8 cellular contexts compared by ENCODE assay signal in the genomic region with DNA sequence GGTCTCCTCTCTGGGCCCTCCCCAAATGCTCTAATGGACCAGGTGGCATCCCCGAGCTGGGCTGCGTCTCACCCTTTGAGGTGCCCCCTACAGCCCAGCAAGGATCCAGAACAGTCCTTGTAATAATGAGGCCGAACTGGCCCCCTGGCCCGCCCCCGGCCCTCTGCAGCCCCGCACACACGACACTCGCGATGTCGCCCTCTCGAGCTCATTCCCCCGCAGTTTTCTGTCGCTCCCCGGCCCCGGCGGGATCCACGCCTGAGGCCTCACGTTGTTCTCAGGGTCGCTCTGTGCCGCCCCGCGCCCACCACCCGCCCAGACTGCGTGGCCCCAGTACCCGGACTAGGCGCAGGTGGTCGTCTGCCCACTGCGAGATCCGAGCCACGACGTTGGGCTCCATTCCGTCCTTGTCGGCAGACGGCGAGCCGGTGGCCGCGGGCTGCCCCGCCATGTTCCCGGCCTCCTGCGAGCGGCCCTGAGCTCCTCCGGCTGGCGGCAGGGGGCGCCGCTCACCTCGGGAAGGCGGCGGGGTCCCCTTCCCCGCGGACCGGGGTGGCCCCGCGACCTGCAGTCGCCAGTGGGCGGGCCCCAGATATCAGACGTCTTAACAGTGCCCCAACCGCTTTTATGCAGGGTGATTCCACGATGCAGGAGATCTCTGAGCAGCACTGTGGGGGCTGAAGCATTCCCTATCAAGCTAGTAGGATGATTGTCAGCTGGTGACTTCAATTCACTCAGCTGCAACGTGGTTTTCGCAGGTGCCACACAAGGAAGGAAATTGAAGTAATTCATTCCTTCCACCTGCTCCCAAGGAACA. TPM values are rescaled to one million over a fixed set of nuclear protein-coding genes. Genes with fewer than 3 reads are reported as not detected.
DNase-seq lines count a peak whose midpoint lies in the region; ATAC-seq and TF ChIP-seq lines count a peak whose summit lies in the region.

A gene with protein sequence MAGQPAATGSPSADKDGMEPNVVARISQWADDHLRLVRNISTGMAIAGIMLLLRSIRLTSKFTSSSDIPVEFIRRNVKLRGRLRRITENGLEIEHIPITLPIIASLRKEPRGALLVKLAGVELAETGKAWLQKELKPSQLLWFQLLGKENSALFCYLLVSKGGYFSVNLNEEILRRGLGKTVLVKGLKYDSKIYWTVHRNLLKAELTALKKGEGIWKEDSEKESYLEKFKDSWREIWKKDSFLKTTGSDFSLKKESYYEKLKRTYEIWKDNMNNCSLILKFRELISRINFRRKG (minus strand): TSS at position 477 of the 817 bp plus-strand sequence. CDS start 26 bp downstream, at position 451.

- no peaks in the 10 kb centered on the region; the same call in 1 of the 2 replicates for H3K36me3 ChIP-seq in MG63
- H3K36me3 ChIP-seq in heart left ventricle, result peaks cover 0 to 23% (median 0%) of the 10 kb centered on the region in 9 donors
- no peaks in the 10 kb centered on the region for H3K36me3 ChIP-seq in upper lobe of left lung

- H3K9me3 ChIP-seq in MG63 (no peaks in the 10 kb centered on the region), heart left ventricle (no peaks in the 10 kb centered on the region), upper lobe of left lung (no peaks in the 10 kb centered on the region)

- H3K27ac ChIP-seq in heart left ventricle, result peak within 1 kb of the TSS; percentile 72 to 93 (median 88)
- peak within 1 kb of the TSS; percentile 80 to 91 (median 86) for H3K27ac ChIP-seq in upper lobe of left lung

- POLR2A ChIA-PET in GM10248 (lab: Yijun Ruan, JAX), result interaction anchor here (1.0 to 1.9 kb wide), 2 partner anchors 48 to 64 kb away, joined by 6 to 8 read pairs; a partner anchor contains a TSS

- no peaks in the 10 kb centered on the region for H3K27me3 ChIP-seq in MG63
- H3K27me3 ChIP-seq in heart left ventricle, result no peaks in the 10 kb centered on the region
- H3K27me3 ChIP-seq in upper lobe of left lung, result no peaks in the 10 kb centered on the region

- no peaks in the 10 kb centered on the region for H3K9me3 Mint-ChIP-seq in activated naive CD8-positive, alpha-beta T cell (ENCODE audit: low read depth)

- WGBS in heart left ventricle, 4 donors, result 0 to 2% (median 1%) methylated on average over 22 to 61 of the region's 61 CpGs
- WGBS in upper lobe of left lung, 2 donors, result 1 to 3% methylated on average over 5 to 49 of the region's 61 CpGs

- H3K27me3 Mint-ChIP-seq in activated naive CD8-positive, alpha-beta T cell, result peaks cover 11% of the 10 kb centered on the region

- TF ChIP-seq CTCF in GM10248 (IDR thresholded peaks at IDR 0.05; ENCODE audit: control extremely low read depth, extremely low read depth, low read depth, missing control alignments) (peak; percentile 95), heart left ventricle (IDR thresholded peaks at IDR 0.05) (peak; percentile 81 to 97 (median 90)), upper lobe of left lung (IDR thresholded peaks at IDR 0.05) (peak; percentile 85 to 95 (median 88))

- H3K27ac Mint-ChIP-seq in activated naive CD8-positive, alpha-beta T cell, result peak within 1 kb of the TSS; percentile 84

- DNase-seq in GM10248 (ENCODE audit: extremely low spot score), result peak; percentile 92
- peak; percentile 65 for DNase-seq in HCEC 1CT
- peak; percentile 67 for DNase-seq in MG63
- DNase-seq in heart left ventricle, result peak; percentile 69 to 90 (median 77)
- DNase-seq in posterior vena cava (ENCODE audit: low spot score), result peak; percentile 88
- peak; percentile 83 to 96 for DNase-seq in upper lobe of left lung

- peaks cover 0 to 21% (median 5%) of the 10 kb centered on the region in 12 donors for H3K4me1 ChIP-seq in heart left ventricle
- peaks cover 3 to 7% (median 4%) of the 10 kb centered on the region in 4 donors for H3K4me1 ChIP-seq in upper lobe of left lung

- intact Hi-C loops in heart left ventricle (cut with DNase I) (loop anchor here in 9 of 10 donors (1.0 to 10.0 kb wide), 6 partner anchors 46 to 66 kb away; a partner anchor contains a TSS), posterior vena cava (cut with DNase I) (loop anchor here in 1 of 2 donors (5.0 kb wide), 1 partner anchor 66 kb away; a partner anchor contains a TSS)

- peaks cover 18% of the 10 kb centered on the region for H3K4me1 Mint-ChIP-seq in activated naive CD8-positive, alpha-beta T cell (ENCODE audit: low read depth)

- H3K4me3 Mint-ChIP-seq in activated naive CD8-positive, alpha-beta T cell, result peak within 1 kb of the TSS; percentile 91

- CTCF ChIA-PET in GM10248 (lab: Yijun Ruan, JAX), result interaction anchor here (0.6 to 2.9 kb wide), 62 partner anchors 7 to 857 kb away, joined by 3 to 77 read pairs (median 5); a partner anchor contains a TSS

- ATAC-seq in SK-N-SH treated with all-trans-retinoic acid at 6 μM for 48 hours (peak; percentile 98), heart left ventricle (peak; percentile 89 to 98 (median 96)), upper lobe of left lung (ENCODE audit: low FRiP score in 2 of 2) (peak; percentile 96 to 99)

- TF ChIP-seq POLR2A in heart left ventricle (IDR thresholded peaks at IDR 0.05) (no peak), upper lobe of left lung (IDR thresholded peaks at IDR 0.05) (peak in 2 of 4 donors; percentile 20 to 37)

- peaks cover 10% of the 10 kb centered on the region for H3K36me3 Mint-ChIP-seq in activated naive CD8-positive, alpha-beta T cell

- H3K4me3 ChIP-seq in MG63 (peak within 1 kb of the TSS; percentile 79), heart left ventricle (peak within 1 kb of the TSS; percentile 71 to 87 (median 78)), upper lobe of left lung (peak within 1 kb of the TSS; percentile 55 to 93 (median 72))

- TF ChIP-seq EP300 in upper lobe of left lung (IDR thresholded peaks at IDR 0.05), result no peak

TF ChIP-seq in SK-N-SH treated with all-trans-retinoic acid at 6 μM for 48 hours, 23 proteins besides CTCF, POLR2A, EP300 and RAD21:
- TF ChIP-seq, protein P1, sequence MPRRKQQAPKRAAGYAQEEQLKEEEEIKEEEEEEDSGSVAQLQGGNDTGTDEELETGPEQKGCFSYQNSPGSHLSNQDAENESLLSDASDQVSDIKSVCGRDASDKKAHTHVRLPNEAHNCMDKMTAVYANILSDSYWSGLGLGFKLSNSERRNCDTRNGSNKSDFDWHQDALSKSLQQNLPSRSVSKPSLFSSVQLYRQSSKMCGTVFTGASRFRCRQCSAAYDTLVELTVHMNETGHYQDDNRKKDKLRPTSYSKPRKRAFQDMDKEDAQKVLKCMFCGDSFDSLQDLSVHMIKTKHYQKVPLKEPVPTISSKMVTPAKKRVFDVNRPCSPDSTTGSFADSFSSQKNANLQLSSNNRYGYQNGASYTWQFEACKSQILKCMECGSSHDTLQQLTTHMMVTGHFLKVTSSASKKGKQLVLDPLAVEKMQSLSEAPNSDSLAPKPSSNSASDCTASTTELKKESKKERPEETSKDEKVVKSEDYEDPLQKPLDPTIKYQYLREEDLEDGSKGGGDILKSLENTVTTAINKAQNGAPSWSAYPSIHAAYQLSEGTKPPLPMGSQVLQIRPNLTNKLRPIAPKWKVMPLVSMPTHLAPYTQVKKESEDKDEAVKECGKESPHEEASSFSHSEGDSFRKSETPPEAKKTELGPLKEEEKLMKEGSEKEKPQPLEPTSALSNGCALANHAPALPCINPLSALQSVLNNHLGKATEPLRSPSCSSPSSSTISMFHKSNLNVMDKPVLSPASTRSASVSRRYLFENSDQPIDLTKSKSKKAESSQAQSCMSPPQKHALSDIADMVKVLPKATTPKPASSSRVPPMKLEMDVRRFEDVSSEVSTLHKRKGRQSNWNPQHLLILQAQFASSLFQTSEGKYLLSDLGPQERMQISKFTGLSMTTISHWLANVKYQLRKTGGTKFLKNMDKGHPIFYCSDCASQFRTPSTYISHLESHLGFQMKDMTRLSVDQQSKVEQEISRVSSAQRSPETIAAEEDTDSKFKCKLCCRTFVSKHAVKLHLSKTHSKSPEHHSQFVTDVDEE (CRISPR knock-in tag; IDR thresholded peaks at IDR 0.05), result 0 out of 2 replicates have a peak, but pooled peaks have one; percentile 21
- TF ChIP-seq ZFP3 (CRISPR knock-in tag; IDR thresholded peaks at IDR 0.05) (no peak), SNAI2 (CRISPR knock-in tag; IDR thresholded peaks at IDR 0.05) (peak; percentile 4; the same call in 1 of the 2 replicates)

RNA-seq across cellular contexts. Expression of the gene that starts here (rescaled TPM):
- 5.1 and 11.5 TPM in 2 replicates for total RNA-seq in MG63 (2014; rRNA removed; shearing (Covaris generic); ENCODE audit: low replicate concordance)
- 1 to 10 TPM; 3.4 to 8.8 (median 5.8) TPM for total RNA-seq in heart left ventricle
- polyA plus RNA-seq in heart left ventricle, result 1 to 10 TPM; 2.9 to 3.0 TPM
- total RNA-seq in posterior vena cava, result 1 to 10 TPM; 3.0 to 3.7 TPM
- total RNA-seq in upper lobe of left lung, result 1 to 10 TPM; 2.1 to 4.3 (median 3.3) TPM

Comparison
In these comparisons a context has a peak if more than half of its experiments do, and no peak if none do; other contexts are left out.
1. Peak in every context shown above with its lines: DNase-seq, ATAC-seq, H3K4me3 ChIP-seq and H3K27ac ChIP-seq.